8 cellular contexts compared by ENCODE assay signal in the genomic region with DNA sequence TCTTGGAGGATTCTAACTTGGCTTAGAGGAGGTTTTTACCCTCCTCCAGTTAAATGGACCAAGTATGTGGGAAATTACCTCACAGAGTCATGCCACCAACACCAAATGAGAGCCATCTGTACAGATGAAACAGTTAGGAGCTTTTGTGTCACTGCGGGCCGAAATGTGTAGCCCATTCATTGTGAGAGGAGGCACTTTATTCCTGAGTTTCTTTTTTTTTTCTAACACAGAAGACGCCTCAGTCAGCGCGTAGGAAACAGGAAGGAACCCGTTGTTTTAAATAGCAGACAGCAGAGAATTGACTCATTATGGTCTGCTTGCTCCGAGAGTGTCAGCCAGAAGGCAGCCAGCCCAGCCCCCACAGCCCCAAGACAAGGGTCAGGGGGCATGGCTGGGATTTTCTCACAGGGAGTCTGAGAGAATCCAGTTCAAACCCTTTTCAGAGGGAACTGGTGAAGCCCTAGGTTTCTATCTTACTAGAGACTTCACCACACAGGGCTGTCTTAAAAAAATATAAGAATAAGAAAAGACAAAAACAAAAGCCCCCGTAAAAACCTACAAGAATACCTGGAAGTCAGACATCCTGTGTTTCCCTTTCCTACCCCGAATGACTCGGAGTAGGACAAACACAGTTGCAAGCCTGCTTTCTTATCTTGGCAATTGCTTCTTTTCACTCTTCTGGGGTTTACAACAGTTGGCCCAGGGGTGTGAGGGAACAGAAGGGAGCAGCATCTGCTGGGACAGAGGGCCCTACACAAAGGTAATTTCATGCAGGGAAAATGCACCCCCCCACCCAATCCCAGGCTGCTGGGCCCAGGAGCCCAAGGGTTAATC.
DNase-seq lines count a peak whose midpoint lies in the region; ATAC-seq and TF ChIP-seq lines count a peak whose summit lies in the region.

No MANE protein-coding gene starts in this region.

- H3K4me3 ChIP-seq in AG10803 (ENCODE audit: low read length) = peak overlapping the region; percentile 41

- peaks cover 31% of the 10 kb centered on the region for H3K9me3 Mint-ChIP-seq in T-helper 2 cell treated with Interferon-gamma antibody and Interleukin-4, amounts not matched to agents 5 μg/mL and 100 μg/mL, for 36 hours
- H3K9me3 Mint-ChIP-seq in dendritic cell treated with granulocyte-macrophage colony-stimulating factor and Interleukin-4, amounts not matched to agents 40 ng/mL and 50 ng/mL, for 4 days = peaks cover 21% of the 10 kb centered on the region

- H3K27ac Mint-ChIP-seq in T-helper 2 cell treated with Interferon-gamma antibody and Interleukin-4, amounts not matched to agents 5 μg/mL and 100 μg/mL, for 36 hours = peak overlapping the region; percentile 85
- H3K27ac Mint-ChIP-seq in dendritic cell treated with granulocyte-macrophage colony-stimulating factor and Interleukin-4, amounts not matched to agents 40 ng/mL and 50 ng/mL, for 4 days = peak overlapping the region; percentile 97

- intact Hi-C loops in dendritic cell treated with granulocyte-macrophage colony-stimulating factor and Interleukin-4, amounts not matched to agents 40 ng/mL and 50 ng/mL, for 4 days (cut with micrococcal nuclease) = loop anchor here (1.0 to 5.0 kb wide), 2 partner anchors 45 to 53 kb away; no protein-coding TSS in a partner anchor

- peak; percentile 92 for DNase-seq in AG10803 (ENCODE audit: low read depth)
- peak; percentile 70 for DNase-seq in T-helper 2 cell treated with Interferon-gamma antibody and Interleukin-4, amounts not matched to agents 5 μg/mL and 100 μg/mL, for 36 hours (ENCODE audit: low spot score)
- DNase-seq in medulla oblongata (ENCODE audit: extremely low spot score) = peak; percentile 83
- peak; percentile 11 for DNase-seq in stimulated activated CD8-positive, alpha-beta memory T cell treated with anti-CD3 and anti-CD28 coated beads, Interleukin-12 subunit alpha, Interleukin-12 subunit beta, amount 100 ng/mL, for 4 hours (ENCODE audit: low read depth)
- no peak for DNase-seq in COR-L47 (lab: John Stamatoyannopoulos, UW)

- no peak for TF ChIP-seq CTCF in AG10803 (conservative IDR thresholded peaks at IDR 0.05; ENCODE audit: low read length)

- H3K36me3 Mint-ChIP-seq in T-helper 2 cell treated with Interferon-gamma antibody and Interleukin-4, amounts not matched to agents 5 μg/mL and 100 μg/mL, for 36 hours (ENCODE audit: low read depth) = peaks cover 8% of the 10 kb centered on the region
- peaks cover 11% of the 10 kb centered on the region for H3K36me3 Mint-ChIP-seq in dendritic cell treated with granulocyte-macrophage colony-stimulating factor and Interleukin-4, amounts not matched to agents 40 ng/mL and 50 ng/mL, for 4 days (ENCODE audit: low read depth)

- H3K4me3 Mint-ChIP-seq in T-helper 2 cell treated with Interferon-gamma antibody and Interleukin-4, amounts not matched to agents 5 μg/mL and 100 μg/mL, for 36 hours = peak overlapping the region; percentile 66
- peak overlapping the region; percentile 83 for H3K4me3 Mint-ChIP-seq in dendritic cell treated with granulocyte-macrophage colony-stimulating factor and Interleukin-4, amounts not matched to agents 40 ng/mL and 50 ng/mL, for 4 days

- no peaks in the 10 kb centered on the region for H3K27me3 Mint-ChIP-seq in T-helper 2 cell treated with Interferon-gamma antibody and Interleukin-4, amounts not matched to agents 5 μg/mL and 100 μg/mL, for 36 hours (ENCODE audit: low read depth)
- H3K27me3 Mint-ChIP-seq in dendritic cell treated with granulocyte-macrophage colony-stimulating factor and Interleukin-4, amounts not matched to agents 40 ng/mL and 50 ng/mL, for 4 days = no peaks in the 10 kb centered on the region

- ATAC-seq in GM19035 (IDR thresholded peaks at IDR 0.05; ENCODE audit: unreplicated experiment) (peak; percentile 89), HG03342 (IDR thresholded peaks at IDR 0.05; ENCODE audit: unreplicated experiment) (peak; percentile 83)

- H3K4me1 Mint-ChIP-seq in T-helper 2 cell treated with Interferon-gamma antibody and Interleukin-4, amounts not matched to agents 5 μg/mL and 100 μg/mL, for 36 hours (ENCODE audit: low read depth) = peaks cover 22% of the 10 kb centered on the region
- peaks cover 72% of the 10 kb centered on the region for H3K4me1 Mint-ChIP-seq in dendritic cell treated with granulocyte-macrophage colony-stimulating factor and Interleukin-4, amounts not matched to agents 40 ng/mL and 50 ng/mL, for 4 days (ENCODE audit: low read depth)
